ENCODE assay signal across 1 cellular context in the genomic region with DNA sequence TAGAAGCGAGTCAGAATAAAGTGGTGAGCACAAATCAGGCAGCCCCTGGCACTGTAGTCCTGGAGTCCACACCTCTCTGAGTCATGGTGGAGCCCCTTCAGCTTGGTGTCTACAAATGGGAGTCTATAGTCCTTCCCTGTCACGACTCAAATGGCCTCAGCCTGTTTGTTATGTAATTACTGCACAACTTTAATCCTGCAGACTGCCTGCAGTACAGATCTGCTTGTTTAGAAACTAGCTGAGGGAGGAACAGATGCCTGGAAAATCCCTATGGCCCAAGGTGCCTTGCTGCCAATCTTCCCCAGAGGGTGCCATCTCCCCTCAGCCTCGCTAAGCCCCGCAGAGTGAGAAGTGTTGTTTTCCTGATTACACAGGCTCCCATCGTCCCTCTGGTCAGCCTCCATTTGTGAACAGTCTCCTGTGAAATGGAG.
TF ChIP-seq lines count a peak whose summit lies in the region.

No MANE protein-coding gene starts in this region.

TF ChIP-seq in HepG2, 621 proteins besides CTCF, POLR2A, EP300 and RAD21:
- TF ChIP-seq, protein P1, sequence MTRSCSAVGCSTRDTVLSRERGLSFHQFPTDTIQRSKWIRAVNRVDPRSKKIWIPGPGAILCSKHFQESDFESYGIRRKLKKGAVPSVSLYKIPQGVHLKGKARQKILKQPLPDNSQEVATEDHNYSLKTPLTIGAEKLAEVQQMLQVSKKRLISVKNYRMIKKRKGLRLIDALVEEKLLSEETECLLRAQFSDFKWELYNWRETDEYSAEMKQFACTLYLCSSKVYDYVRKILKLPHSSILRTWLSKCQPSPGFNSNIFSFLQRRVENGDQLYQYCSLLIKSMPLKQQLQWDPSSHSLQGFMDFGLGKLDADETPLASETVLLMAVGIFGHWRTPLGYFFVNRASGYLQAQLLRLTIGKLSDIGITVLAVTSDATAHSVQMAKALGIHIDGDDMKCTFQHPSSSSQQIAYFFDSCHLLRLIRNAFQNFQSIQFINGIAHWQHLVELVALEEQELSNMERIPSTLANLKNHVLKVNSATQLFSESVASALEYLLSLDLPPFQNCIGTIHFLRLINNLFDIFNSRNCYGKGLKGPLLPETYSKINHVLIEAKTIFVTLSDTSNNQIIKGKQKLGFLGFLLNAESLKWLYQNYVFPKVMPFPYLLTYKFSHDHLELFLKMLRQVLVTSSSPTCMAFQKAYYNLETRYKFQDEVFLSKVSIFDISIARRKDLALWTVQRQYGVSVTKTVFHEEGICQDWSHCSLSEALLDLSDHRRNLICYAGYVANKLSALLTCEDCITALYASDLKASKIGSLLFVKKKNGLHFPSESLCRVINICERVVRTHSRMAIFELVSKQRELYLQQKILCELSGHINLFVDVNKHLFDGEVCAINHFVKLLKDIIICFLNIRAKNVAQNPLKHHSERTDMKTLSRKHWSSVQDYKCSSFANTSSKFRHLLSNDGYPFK (CRISPR knock-in tag; IDR thresholded peaks at IDR 0.05; ENCODE audit: borderline replicate concordance): no peak
- no peak for TF ChIP-seq AHR (CRISPR knock-in tag; IDR thresholded peaks at IDR 0.05)
- TF ChIP-seq ZNF335 (CRISPR knock-in tag; IDR thresholded peaks at IDR 0.05): no peak
- TF ChIP-seq ZNF292 (CRISPR knock-in tag; IDR thresholded peaks at IDR 0.05; ENCODE audit: borderline replicate concordance, low read depth): no peak
- TF ChIP-seq MIER2 (CRISPR knock-in tag; IDR thresholded peaks at IDR 0.05): no peak
- no peak for TF ChIP-seq ZNF790 (CRISPR knock-in tag; IDR thresholded peaks at IDR 0.05; ENCODE audit: borderline replicate concordance)
- no peak for TF ChIP-seq ZFP1 (CRISPR knock-in tag; IDR thresholded peaks at IDR 0.05)
- no peak for TF ChIP-seq GPN1 (CRISPR knock-in tag; IDR thresholded peaks at IDR 0.05; ENCODE audit: borderline replicate concordance)
- TF ChIP-seq PPARG (CRISPR knock-in tag; conservative IDR thresholded peaks at IDR 0.05): no peak
